ENCODE assay signal across 1 cellular context in genomic region chr6:151101116-151101810, GRCh38.
TF ChIP-seq lines count a peak whose summit lies in the region.

No MANE protein-coding gene starts in this region.

TF ChIP-seq in GM23338, 12 proteins besides CTCF, POLR2A, EP300 and RAD21 (continued from another document):
- TF ChIP-seq, protein P1, sequence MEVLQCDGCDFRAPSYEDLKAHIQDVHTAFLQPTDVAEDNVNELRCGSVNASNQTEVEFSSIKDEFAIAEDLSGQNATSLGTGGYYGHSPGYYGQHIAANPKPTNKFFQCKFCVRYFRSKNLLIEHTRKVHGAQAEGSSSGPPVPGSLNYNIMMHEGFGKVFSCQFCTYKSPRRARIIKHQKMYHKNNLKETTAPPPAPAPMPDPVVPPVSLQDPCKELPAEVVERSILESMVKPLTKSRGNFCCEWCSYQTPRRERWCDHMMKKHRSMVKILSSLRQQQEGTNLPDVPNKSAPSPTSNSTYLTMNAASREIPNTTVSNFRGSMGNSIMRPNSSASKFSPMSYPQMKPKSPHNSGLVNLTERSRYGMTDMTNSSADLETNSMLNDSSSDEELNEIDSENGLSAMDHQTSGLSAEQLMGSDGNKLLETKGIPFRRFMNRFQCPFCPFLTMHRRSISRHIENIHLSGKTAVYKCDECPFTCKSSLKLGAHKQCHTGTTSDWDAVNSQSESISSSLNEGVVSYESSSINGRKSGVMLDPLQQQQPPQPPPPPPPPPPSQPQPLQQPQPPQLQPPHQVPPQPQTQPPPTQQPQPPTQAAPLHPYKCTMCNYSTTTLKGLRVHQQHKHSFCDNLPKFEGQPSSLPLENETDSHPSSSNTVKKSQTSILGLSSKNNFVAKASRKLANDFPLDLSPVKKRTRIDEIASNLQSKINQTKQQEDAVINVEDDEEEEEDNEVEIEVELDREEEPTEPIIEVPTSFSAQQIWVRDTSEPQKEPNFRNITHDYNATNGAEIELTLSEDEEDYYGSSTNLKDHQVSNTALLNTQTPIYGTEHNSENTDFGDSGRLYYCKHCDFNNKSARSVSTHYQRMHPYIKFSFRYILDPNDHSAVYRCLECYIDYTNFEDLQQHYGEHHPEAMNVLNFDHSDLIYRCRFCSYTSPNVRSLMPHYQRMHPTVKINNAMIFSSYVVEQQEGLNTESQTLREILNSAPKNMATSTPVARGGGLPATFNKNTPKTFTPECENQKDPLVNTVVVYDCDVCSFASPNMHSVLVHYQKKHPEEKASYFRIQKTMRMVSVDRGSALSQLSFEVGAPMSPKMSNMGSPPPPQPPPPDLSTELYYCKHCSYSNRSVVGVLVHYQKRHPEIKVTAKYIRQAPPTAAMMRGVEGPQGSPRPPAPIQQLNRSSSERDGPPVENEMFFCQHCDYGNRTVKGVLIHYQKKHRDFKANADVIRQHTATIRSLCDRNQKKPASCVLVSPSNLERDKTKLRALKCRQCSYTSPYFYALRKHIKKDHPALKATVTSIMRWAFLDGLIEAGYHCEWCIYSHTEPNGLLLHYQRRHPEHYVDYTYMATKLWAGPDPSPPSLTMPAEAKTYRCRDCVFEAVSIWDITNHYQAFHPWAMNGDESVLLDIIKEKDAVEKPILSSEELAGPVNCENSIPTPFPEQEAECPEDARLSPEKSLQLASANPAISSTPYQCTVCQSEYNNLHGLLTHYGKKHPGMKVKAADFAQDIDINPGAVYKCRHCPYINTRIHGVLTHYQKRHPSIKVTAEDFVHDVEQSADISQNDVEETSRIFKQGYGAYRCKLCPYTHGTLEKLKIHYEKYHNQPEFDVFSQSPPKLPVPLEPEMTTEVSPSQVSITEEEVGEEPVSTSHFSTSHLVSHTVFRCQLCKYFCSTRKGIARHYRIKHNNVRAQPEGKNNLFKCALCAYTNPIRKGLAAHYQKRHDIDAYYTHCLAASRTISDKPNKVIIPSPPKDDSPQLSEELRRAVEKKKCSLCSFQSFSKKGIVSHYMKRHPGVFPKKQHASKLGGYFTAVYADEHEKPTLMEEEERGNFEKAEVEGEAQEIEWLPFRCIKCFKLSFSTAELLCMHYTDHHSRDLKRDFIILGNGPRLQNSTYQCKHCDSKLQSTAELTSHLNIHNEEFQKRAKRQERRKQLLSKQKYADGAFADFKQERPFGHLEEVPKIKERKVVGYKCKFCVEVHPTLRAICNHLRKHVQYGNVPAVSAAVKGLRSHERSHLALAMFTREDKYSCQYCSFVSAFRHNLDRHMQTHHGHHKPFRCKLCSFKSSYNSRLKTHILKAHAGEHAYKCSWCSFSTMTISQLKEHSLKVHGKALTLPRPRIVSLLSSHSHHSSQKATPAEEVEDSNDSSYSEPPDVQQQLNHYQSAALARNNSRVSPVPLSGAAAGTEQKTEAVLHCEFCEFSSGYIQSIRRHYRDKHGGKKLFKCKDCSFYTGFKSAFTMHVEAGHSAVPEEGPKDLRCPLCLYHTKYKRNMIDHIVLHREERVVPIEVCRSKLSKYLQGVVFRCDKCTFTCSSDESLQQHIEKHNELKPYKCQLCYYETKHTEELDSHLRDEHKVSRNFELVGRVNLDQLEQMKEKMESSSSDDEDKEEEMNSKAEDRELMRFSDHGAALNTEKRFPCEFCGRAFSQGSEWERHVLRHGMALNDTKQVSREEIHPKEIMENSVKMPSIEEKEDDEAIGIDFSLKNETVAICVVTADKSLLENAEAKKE (CRISPR knock-in tag; IDR thresholded peaks at IDR 0.05), result no peak
- no peak for TF ChIP-seq EZH2 (IDR thresholded peaks at IDR 0.05; ENCODE audit: low read depth, unreplicated experiment)
- TF ChIP-seq, protein P2, sequence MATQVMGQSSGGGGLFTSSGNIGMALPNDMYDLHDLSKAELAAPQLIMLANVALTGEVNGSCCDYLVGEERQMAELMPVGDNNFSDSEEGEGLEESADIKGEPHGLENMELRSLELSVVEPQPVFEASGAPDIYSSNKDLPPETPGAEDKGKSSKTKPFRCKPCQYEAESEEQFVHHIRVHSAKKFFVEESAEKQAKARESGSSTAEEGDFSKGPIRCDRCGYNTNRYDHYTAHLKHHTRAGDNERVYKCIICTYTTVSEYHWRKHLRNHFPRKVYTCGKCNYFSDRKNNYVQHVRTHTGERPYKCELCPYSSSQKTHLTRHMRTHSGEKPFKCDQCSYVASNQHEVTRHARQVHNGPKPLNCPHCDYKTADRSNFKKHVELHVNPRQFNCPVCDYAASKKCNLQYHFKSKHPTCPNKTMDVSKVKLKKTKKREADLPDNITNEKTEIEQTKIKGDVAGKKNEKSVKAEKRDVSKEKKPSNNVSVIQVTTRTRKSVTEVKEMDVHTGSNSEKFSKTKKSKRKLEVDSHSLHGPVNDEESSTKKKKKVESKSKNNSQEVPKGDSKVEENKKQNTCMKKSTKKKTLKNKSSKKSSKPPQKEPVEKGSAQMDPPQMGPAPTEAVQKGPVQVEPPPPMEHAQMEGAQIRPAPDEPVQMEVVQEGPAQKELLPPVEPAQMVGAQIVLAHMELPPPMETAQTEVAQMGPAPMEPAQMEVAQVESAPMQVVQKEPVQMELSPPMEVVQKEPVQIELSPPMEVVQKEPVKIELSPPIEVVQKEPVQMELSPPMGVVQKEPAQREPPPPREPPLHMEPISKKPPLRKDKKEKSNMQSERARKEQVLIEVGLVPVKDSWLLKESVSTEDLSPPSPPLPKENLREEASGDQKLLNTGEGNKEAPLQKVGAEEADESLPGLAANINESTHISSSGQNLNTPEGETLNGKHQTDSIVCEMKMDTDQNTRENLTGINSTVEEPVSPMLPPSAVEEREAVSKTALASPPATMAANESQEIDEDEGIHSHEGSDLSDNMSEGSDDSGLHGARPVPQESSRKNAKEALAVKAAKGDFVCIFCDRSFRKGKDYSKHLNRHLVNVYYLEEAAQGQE (IDR thresholded peaks at IDR 0.05; ENCODE audit: unreplicated experiment), result no peak
- TF ChIP-seq ZNF114 (CRISPR knock-in tag; IDR thresholded peaks at IDR 0.05), result no peak
- no peak for TF ChIP-seq EZH2phosphoT487 (IDR thresholded peaks at IDR 0.05; ENCODE audit: unreplicated experiment)
